In genomic region chr12:14950421-14950820, GRCh38 we compare ENCODE assay signal across 11 cellular contexts. TPM values are rescaled to one million over a fixed set of nuclear protein-coding genes. Genes with fewer than 3 reads are reported as not detected.
DNase-seq lines count a peak whose midpoint lies in the region; ATAC-seq and TF ChIP-seq lines count a peak whose summit lies in the region.
"Had no signal": no experiment of that assay in that cellular context is flagged by ENCODE, and none has a peak within 500 bp of the region (broad histone marks: within the 10 kb centered on the region; RNA-seq: fewer than 3 reads in every experiment).

No MANE protein-coding gene starts in this region.

- H3K4me1 ChIP-seq in MM.1S (ENCODE audit: low read length) = peaks cover 78% of the 10 kb centered on the region
- H3K4me1 ChIP-seq in spleen = peaks cover 69 to 100% (median 90%) of the 10 kb centered on the region in 6 donors
- H3K4me1 ChIP-seq in right lobe of liver = no peaks in the 10 kb centered on the region

- H3K79me2 ChIP-seq in MM.1S (ENCODE audit: low read length) = peaks cover 95% of the 10 kb centered on the region

- no peak overlapping the region for H2AFZ ChIP-seq in MM.1S (ENCODE audit: low read length)

- H3K27ac ChIP-seq in MM.1S (ENCODE audit: low read length) (peak overlapping the region; percentile 94; the same call in 1 of the 2 replicates), brain microvascular endothelial cell (peak overlapping the region; percentile 96), spleen (peak overlapping the region; percentile 0 to 94 (median 88)), right lobe of liver (peak overlapping the region in 1 of 3 donors; percentile 15)
- H3K27ac ChIP-seq: A549 had no signal

- H3K36me3 ChIP-seq in MM.1S (replicated peaks; ENCODE audit: insufficient read depth, low read length) = peaks cover 15% of the 10 kb centered on the region
- H3K36me3 ChIP-seq in brain microvascular endothelial cell (replicated peaks) = peaks cover 8% of the 10 kb centered on the region
- H3K36me3 ChIP-seq in spleen = peaks cover 2 to 70% (median 41%) of the 10 kb centered on the region in 6 donors
- H3K36me3 ChIP-seq in right lobe of liver = peaks cover 0 to 23% (median 2%) of the 10 kb centered on the region in 4 donors
- H3K36me3 ChIP-seq: MG63 had no signal

- TF ChIP-seq CTCF in MM.1S (IDR thresholded peaks at IDR 0.05; ENCODE audit: low read length) = no peak
- TF ChIP-seq CTCF in brain microvascular endothelial cell (IDR thresholded peaks at IDR 0.05; ENCODE audit: low read depth, low read length, missing control alignments) = no peak
- TF ChIP-seq CTCF in spleen (IDR thresholded peaks at IDR 0.05 in 8 of 11, conservative IDR thresholded peaks at IDR 0.05 in 3 of 11) = no peak
- no peak for TF ChIP-seq CTCF in omental fat pad (IDR thresholded peaks at IDR 0.05)
- TF ChIP-seq CTCF in right lobe of liver (IDR thresholded peaks at IDR 0.05) = no peak

- peak; percentile 44 to 50 for ATAC-seq in activated CD4-positive, CD25-positive, alpha-beta regulatory T cell treated with anti-CD3 and anti-CD28 coated beads, Interleukin-2, amount 50 U/mL, for 24 hours
- ATAC-seq in omental fat pad (ENCODE audit: low FRiP score) = no peak
- no peak for ATAC-seq in right lobe of liver
- ATAC-seq: A549 had no signal

- H3K9ac ChIP-seq in MM.1S (ENCODE audit: low read length) = peak overlapping the region; percentile 4; the same call in 1 of the 2 replicates

- H3K27me3 ChIP-seq in MM.1S (replicated peaks; ENCODE audit: insufficient read depth, low read length) (no peaks in the 10 kb centered on the region), brain microvascular endothelial cell (replicated peaks) (no peaks in the 10 kb centered on the region), spleen (replicated peaks in 1 of 7) (no peaks in the 10 kb centered on the region), right lobe of liver (no peaks in the 10 kb centered on the region)
- H3K27me3 ChIP-seq: MG63 had no signal

- H3K9me3 ChIP-seq in MM.1S (replicated peaks; ENCODE audit: insufficient read depth, low read length) = no peaks in the 10 kb centered on the region
- H3K9me3 ChIP-seq in spleen = no peaks in the 10 kb centered on the region
- H3K9me3 ChIP-seq in right lobe of liver = no peaks in the 10 kb centered on the region
- H3K9me3 ChIP-seq: A549, MG63 had no signal

- in situ Hi-C loops in brain microvascular endothelial cell (cut with HindIII; ENCODE audit: low pct_ligation_motif_present, low sequenced_read_pairs) = no loop called here

- TF ChIP-seq POLR2A in spleen (IDR thresholded peaks at IDR 0.05) = no peak
- TF ChIP-seq POLR2A in right lobe of liver (IDR thresholded peaks at IDR 0.05) = no peak

- peak overlapping the region; percentile 68 for H3K4me2 ChIP-seq in MM.1S (ENCODE audit: low read depth, low read length)
- H3K4me2 ChIP-seq: A549 had no signal

- WGBS in spleen, 5 donors = 45 to 52% (median 52%) methylated on average over 4 of the region's 4 CpGs
- 38% methylated on average over 4 of the region's 4 CpGs for WGBS in right lobe of liver (ENCODE audit: insufficient coverage, low coverage, low lambda C conversion rate, missing lambda C conversion rate)

- H3K4me3 ChIP-seq in MM.1S (ENCODE audit: low read length) (no peak overlapping the region), brain microvascular endothelial cell (ENCODE audit: low read depth, low read length) (no peak overlapping the region), spleen (peak overlapping the region in 1 of 8 donors; percentile 61), right lobe of liver (no peak overlapping the region)
- H3K4me3 ChIP-seq: A549, MG63 had no signal

- intact Hi-C loops in spleen (cut with DNase I; ENCODE audit: low total_unique reads) (no loop called here), right lobe of liver (cut with DNase I) (no loop called here)

- no peaks in the 10 kb centered on the region for H4K20me1 ChIP-seq in MM.1S (ENCODE audit: insufficient read depth, low read length)

- H3F3A ChIP-seq in MM.1S (ENCODE audit: insufficient read depth, low read length) = peaks cover 74% of the 10 kb centered on the region

- no peak for DNase-seq in activated CD4-positive, CD25-positive, alpha-beta regulatory T cell treated with anti-CD3 and anti-CD28 coated beads, Interleukin-2, amount 50 U/mL, for 72 hours
- DNase-seq in MM.1S (peak; percentile 27), brain microvascular endothelial cell (no peak), spleen (no peak), omental fat pad (ENCODE audit: low spot score) (no peak), kidney glomerular epithelial cell (lab: John Stamatoyannopoulos, UW) (no peak), right lobe of liver (no peak)
- DNase-seq: MG63, SIG-M5 had no signal

- no peaks in the 10 kb centered on the region for H3K9me2 ChIP-seq in MM.1S (replicated peaks; ENCODE audit: insufficient read depth, low read length)

RNA-seq across cellular contexts. Expression of gene ARHGDIB, which starts 11.0 kb away (rescaled TPM):
- total RNA-seq in spleen (100 to 1,000 TPM; 537 to 956 (median 706) TPM), omental fat pad (100 to 1,000 TPM; 128 to 259 (median 205) TPM), right lobe of liver (10 to 100 TPM; 17.2 to 58.1 (median 31.9) TPM)
- 1,000 to 10,000 TPM in 1 of 3 donors, 100 to 1,000 TPM in 2; 835 to 1,063 (median 908) TPM for polyA plus RNA-seq in spleen

RNA-seq across cellular contexts. Expression of gene ERP27, which starts 12.1 kb away (rescaled TPM):
- 1 to 10 TPM; 3.5 to 6.4 (median 4.3) TPM for total RNA-seq in spleen
- 1 to 10 TPM; 1.3 to 2.0 (median 1.6) TPM for polyA plus RNA-seq in spleen
- under 1 TPM in 2 of 4 donors, not detected in 2; 0.56 to 0.60 TPM for total RNA-seq in omental fat pad
- total RNA-seq in right lobe of liver = 1 to 10 TPM in 1 of 6 experiments, under 1 TPM in 3, not detected in 2; 0.26 to 1.0 (median 0.39) TPM

RNA-seq across cellular contexts. Expression of gene PDE6H, which starts 22.4 kb away (rescaled TPM):
- total RNA-seq in spleen = 1 to 10 TPM in 1 of 7 donors, under 1 TPM in 2, not detected in 4; 0.37 to 2.6 (median 0.51) TPM
- polyA plus RNA-seq in spleen = not detected
- total RNA-seq in omental fat pad = not detected
- not detected for total RNA-seq in right lobe of liver
- polyA plus RNA-seq: A549 had no signal

Comparison
In these comparisons a context has a peak if more than half of its experiments do, and no peak if none do; other contexts are left out.
1. ATAC-seq: peak in activated CD4-positive, CD25-positive, alpha-beta regulatory T cell treated with anti-CD3 and anti-CD28 coated beads, Interleukin-2, amount 50 U/mL, for 24 hours (2 of 2); none in omental fat pad (single experiment) and right lobe of liver (0 of 4).